ENCODE assay signal across 1 cellular context in genomic region chr22:30485362-30485988, GRCh38.
TF ChIP-seq lines count a peak whose summit lies in the region.

No MANE protein-coding gene starts in this region.

TF ChIP-seq in endothelial cell of umbilical vein, 7 proteins besides CTCF, POLR2A, EP300 and RAD21 (continued from another document):
- TF ChIP-seq, protein P1, sequence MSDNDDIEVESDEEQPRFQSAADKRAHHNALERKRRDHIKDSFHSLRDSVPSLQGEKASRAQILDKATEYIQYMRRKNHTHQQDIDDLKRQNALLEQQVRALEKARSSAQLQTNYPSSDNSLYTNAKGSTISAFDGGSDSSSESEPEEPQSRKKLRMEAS (IDR thresholded peaks at IDR 0.05; ENCODE audit: insufficient read depth, insufficient read length): no peak
